In the genomic region with DNA sequence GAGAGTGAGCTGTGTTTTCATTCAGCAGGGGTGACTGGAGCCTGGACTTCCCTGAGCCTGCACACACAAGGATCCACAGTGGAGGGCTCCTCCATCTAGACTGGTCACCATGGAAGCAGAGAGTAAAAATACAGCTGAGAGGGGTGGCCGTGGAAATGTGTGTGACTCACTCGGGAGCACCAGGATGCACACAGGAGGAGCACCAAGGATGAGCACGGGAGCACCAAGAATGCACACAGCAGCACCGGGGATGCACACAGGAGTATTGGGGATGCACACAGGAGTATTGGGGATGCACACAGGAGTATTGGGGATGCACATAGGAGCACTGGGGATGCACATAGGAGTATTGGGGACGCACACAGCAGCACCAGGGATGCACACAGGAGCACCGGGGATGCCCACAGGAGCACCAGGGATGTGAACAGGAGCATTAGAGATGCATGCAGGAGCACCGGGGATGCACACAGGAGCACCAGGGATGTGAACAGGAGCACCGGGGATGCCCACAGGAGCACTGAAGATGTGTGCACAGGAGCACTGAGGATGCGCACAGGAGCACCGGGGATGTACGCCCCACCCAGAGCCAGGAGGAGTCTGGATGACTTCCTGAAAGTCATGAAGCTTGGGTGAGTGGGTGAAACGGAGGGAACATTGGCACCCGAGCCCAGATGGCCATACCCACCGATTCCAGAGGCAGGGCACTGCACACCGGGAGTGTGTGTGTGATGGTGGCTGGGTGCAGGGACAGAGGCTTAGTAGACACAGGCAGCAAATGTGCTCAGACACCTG, we compare ENCODE assay signal across 3 cellular contexts.
TF ChIP-seq lines count a peak whose summit lies in the region.

No MANE protein-coding gene starts in this region.

TF ChIP-seq in HepG2, 621 proteins besides CTCF, POLR2A, EP300 and RAD21:
- TF ChIP-seq SETDB1 (CRISPR knock-in tag; IDR thresholded peaks at IDR 0.05; ENCODE audit: borderline replicate concordance) (no peak), ZNF263 (CRISPR knock-in tag; IDR thresholded peaks at IDR 0.05) (peak; percentile 56)
TF ChIP-seq in HepG2: peak in this region for 1.

TF ChIP-seq in K562, 482 proteins besides CTCF, POLR2A, EP300 and RAD21:
- TF ChIP-seq ZNF41 (CRISPR knock-in tag; conservative IDR thresholded peaks at IDR 0.05) (no peak), ZNF263 (CRISPR knock-in tag; IDR thresholded peaks at IDR 0.05; ENCODE audit: borderline replicate concordance) (peak; percentile 69), ZNF253 (CRISPR knock-in tag; conservative IDR thresholded peaks at IDR 0.05) (no peak), CBX5 (IDR thresholded peaks at IDR 0.05; ENCODE audit: borderline replicate concordance, low read depth) (no peak)

TF ChIP-seq in H1, 55 proteins besides CTCF, POLR2A, EP300 and RAD21:
- TF ChIP-seq HDAC6 (IDR thresholded peaks at IDR 0.05; ENCODE audit: low read depth, low read length): no peak
- TF ChIP-seq TCF12 (IDR thresholded peaks at IDR 0.05; ENCODE audit: low read depth, low read length): no peak
- TF ChIP-seq MAFK (IDR thresholded peaks at IDR 0.05; ENCODE audit: low read depth, low read length): no peak
- TF ChIP-seq EZH2 (IDR thresholded peaks at IDR 0.05; ENCODE audit: low read depth, low read length, severe bottlenecking): no peak
- no peak for TF ChIP-seq MAX (IDR thresholded peaks at IDR 0.05)
- TF ChIP-seq E2F6 (IDR thresholded peaks at IDR 0.05): no peak
- no peak for TF ChIP-seq TAF1 (IDR thresholded peaks at IDR 0.05; ENCODE audit: low read depth, low read length)
- no peak for TF ChIP-seq SP1 (IDR thresholded peaks at IDR 0.05; ENCODE audit: low read depth, low read length)
